In the genomic region with DNA sequence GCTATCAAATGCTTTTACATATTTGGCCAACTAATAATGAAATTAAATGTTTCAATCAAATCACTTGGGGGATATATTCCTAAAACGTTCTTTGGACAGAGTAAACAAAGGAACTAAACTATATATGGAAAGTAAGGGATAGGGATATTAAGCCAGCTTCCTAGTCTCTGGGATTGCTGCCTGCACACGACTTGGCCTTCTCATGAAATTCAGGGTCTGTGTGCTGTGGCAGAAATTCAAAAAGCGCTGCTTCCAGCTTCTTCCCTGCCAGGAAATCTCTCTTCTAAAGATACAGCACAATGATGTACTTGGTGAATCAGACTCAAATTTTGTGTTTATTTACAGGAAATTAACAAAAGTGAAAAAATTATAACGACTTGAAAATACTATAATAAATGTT, we compare ENCODE assay signal across 22 cellular contexts.
"Had no signal": no experiment of that assay in that cellular context is flagged by ENCODE, and none has a peak within 500 bp of the region (broad histone marks: within the 10 kb centered on the region; RNA-seq: fewer than 3 reads in every experiment).

No MANE protein-coding gene starts in this region.

- H3K4me1 ChIP-seq: body of pancreas had no signal

- H3K36me3 ChIP-seq: cardiac muscle cell, SJSA1 had no signal

- H3K27ac ChIP-seq: body of pancreas, cardiac muscle cell, SJSA1 had no signal

- H3K4me3 ChIP-seq: body of pancreas, cardiac muscle cell, SJSA1 had no signal

- ATAC-seq: activated CD8-positive, alpha-beta T cell treated with anti-CD3 and anti-CD28 coated beads, Interleukin-2, amount 10 ng/mL, durations not matched to agents 7 days and 5 days; body of pancreas; PC-3; SK-N-SH treated with all-trans-retinoic acid at 6 μM for 48 hours had no signal

- FAIRE-seq: RCC 7860 had no signal

- H3K27me3 ChIP-seq: body of pancreas, cardiac muscle cell, SJSA1 had no signal

- H3K9me3 ChIP-seq: body of pancreas, SJSA1 had no signal

- DNase-seq: activated CD4-positive, alpha-beta T cell treated with anti-CD3 and anti-CD28 coated beads for 48 hours; activated CD4-positive, alpha-beta T cell treated with anti-CD3 and anti-CD28 coated beads, Interleukin-2, amount 50 U/mL, for 4 hours; activated CD4-positive, CD25-positive, alpha-beta regulatory T cell treated with anti-CD3 and anti-CD28 coated beads, Interleukin-2, amount 50 U/mL, for 72 hours; activated CD8-positive, alpha-beta memory T cell treated with anti-CD3 and anti-CD28 coated beads, Interleukin-2, amount 50 U/mL, for 48 hours; activated CD8-positive, alpha-beta T cell treated with anti-CD3 and anti-CD28 coated beads, Interleukin-2, amount 10 ng/mL, durations not matched to agents 7 days and 5 days; activated naive CD4-positive, alpha-beta T cell treated with anti-CD3 and anti-CD28 coated beads, Interleukin-2, amount 50 U/mL, for 16 hours; activated naive CD8-positive, alpha-beta T cell treated with anti-CD3 and anti-CD28 coated beads, Interleukin-2, amount 10 ng/mL, durations not matched to agents 7 days and 5 days; activated T-cell treated with anti-CD3 and anti-CD28 coated beads, Interleukin-2, amount 50 U/mL, for 1 hour; aorta; body of pancreas; NCI-H1105 treated with DMSO at 0.1 percent for 48 hours; NCI-H1436 treated with DMSO at 0.1 percent for 48 hours; NCI-H187; NCI-H2081; NCI-H510A treated with DMSO at 0.1 percent for 48 hours; PC-3; SHP77; SW 1271 had no signal
